In genomic region chr1:53889304-53890298, GRCh38 we compare ENCODE assay signal across 8 cellular contexts. TPM values are rescaled to one million over a fixed set of nuclear protein-coding genes. Genes with fewer than 3 reads are reported as not detected.
DNase-seq lines count a peak whose midpoint lies in the region; ATAC-seq, FAIRE-seq and TF ChIP-seq lines count a peak whose summit lies in the region.

Gene YIPF1 (minus strand): TSS chr1:53889797. CDS start chr1:53888937, 860 bp downstream.

- H3K56ac ChIP-seq in H9 (ENCODE audit: insufficient read length, low read depth, low read length): no peak within 1 kb of the TSS

- no peak within 1 kb of the TSS for H3T11ph ChIP-seq in H9 (ENCODE audit: low read length)

- H3K79me2 ChIP-seq in H9 (ENCODE audit: insufficient read depth, low read length): no peaks in the 10 kb centered on the region
- H3K79me2 ChIP-seq in neural progenitor cell (ENCODE audit: low read depth): peaks cover 3% of the 10 kb centered on the region

- H3K79me1 ChIP-seq in H9 (ENCODE audit: insufficient read depth, low read depth, low read length, poor library complexity, severe bottlenecking): no peaks in the 10 kb centered on the region

- no peak within 1 kb of the TSS for H3K23ac ChIP-seq in H9 (ENCODE audit: insufficient read length, low read depth, low read length)

- H3K36me3 ChIP-seq in MG63: no peaks in the 10 kb centered on the region; the same call in 1 of the 2 replicates
- peaks cover 9% of the 10 kb centered on the region; the same call in 1 of the 2 replicates for H3K36me3 ChIP-seq in SJSA1
- peaks cover 5% of the 10 kb centered on the region for H3K36me3 ChIP-seq in neural progenitor cell
- peaks cover 3 to 7% of the 10 kb centered on the region in 2 donors for H3K36me3 ChIP-seq in stomach smooth muscle (ENCODE audit: control insufficient read depth in 2 of 2, insufficient read depth in 2 of 2, low read length in 2 of 2)

- H3K4me3 ChIP-seq in MG63 (peak within 1 kb of the TSS; percentile 90), SJSA1 (peak within 1 kb of the TSS; percentile 69), neural progenitor cell (peak within 1 kb of the TSS; percentile 84), stomach smooth muscle (ENCODE audit: low read length in 2 of 2) (peak within 1 kb of the TSS; percentile 85 to 98)

- ATAC-seq in foreskin keratinocyte: peak; percentile 95

- H2BK15ac ChIP-seq in H9 (ENCODE audit: low read depth, low read length): no peak within 1 kb of the TSS

- H3K27ac Mint-ChIP-seq in H9 (peak within 1 kb of the TSS; percentile 56 to 87 (median 75); a peak in 6 of 7 replicates), neural progenitor cell (peak within 1 kb of the TSS; percentile 88)

- H3K14ac ChIP-seq in H9 (ENCODE audit: insufficient read depth, low read length): peak within 1 kb of the TSS; percentile 33

- no peak within 1 kb of the TSS for H4K91ac ChIP-seq in H9 (ENCODE audit: insufficient read length, low read depth, low read length)

- H3F3A ChIP-seq in neural progenitor cell (ENCODE audit: low read depth): peaks cover 4% of the 10 kb centered on the region

- H4K5ac ChIP-seq in H9 (ENCODE audit: insufficient read length, low read depth, low read length): no peak within 1 kb of the TSS

- H3K27me3 ChIP-seq in H9 (ENCODE audit: insufficient read depth, low read length) (no peaks in the 10 kb centered on the region), MG63 (no peaks in the 10 kb centered on the region), SJSA1 (replicated peaks) (no peaks in the 10 kb centered on the region), foreskin keratinocyte (no peaks in the 10 kb centered on the region), neural progenitor cell (no peaks in the 10 kb centered on the region), stomach smooth muscle (ENCODE audit: control insufficient read depth in 1 of 2, insufficient read depth in 2 of 2, low read length in 2 of 2) (no peaks in the 10 kb centered on the region)

- H3K4me2 ChIP-seq in H9 (ENCODE audit: insufficient read depth, insufficient read length, low read length) (peak within 1 kb of the TSS; percentile 74), neural progenitor cell (peak within 1 kb of the TSS; percentile 70)

- H3K9ac ChIP-seq in H9 (ENCODE audit: extremely low read depth, insufficient read length, low read length): peak within 1 kb of the TSS; percentile 45
- H3K9ac ChIP-seq in neural progenitor cell: peak within 1 kb of the TSS; percentile 45
- H3K9ac ChIP-seq in stomach smooth muscle (ENCODE audit: low read length in 2 of 2): peak within 1 kb of the TSS; percentile 85 to 92

- H3K4me3 Mint-ChIP-seq in H9 (peak within 1 kb of the TSS; percentile 93 to 95), neural progenitor cell (peak within 1 kb of the TSS; percentile 98)

- H3K4me1 Mint-ChIP-seq in H9 (peaks cover 12 to 19% of the 10 kb centered on the region in 2 experiments), neural progenitor cell (peaks cover 15% of the 10 kb centered on the region)

- peak; percentile 13 for FAIRE-seq in G401.6 (lab: Jason Lieb, UNC)

- H2AFZ ChIP-seq in H9 (ENCODE audit: low read length) (peak within 1 kb of the TSS; percentile 43), neural progenitor cell (replicated peaks) (peak within 1 kb of the TSS; percentile 92)

- TF ChIP-seq CTCF in H9 (conservative IDR thresholded peaks at IDR 0.05) (no peak), foreskin keratinocyte (conservative IDR thresholded peaks at IDR 0.05) (peak; percentile 3), neural progenitor cell (IDR thresholded peaks at IDR 0.05) (no peak)

- no peak within 1 kb of the TSS for H4K8ac ChIP-seq in H9 (replicated peaks; ENCODE audit: insufficient read length, low read depth, low read length)

- H4K20me1 ChIP-seq in H9 (ENCODE audit: control insufficient read depth, insufficient read depth, insufficient read length) (no peaks in the 10 kb centered on the region), neural progenitor cell (ENCODE audit: low read depth) (no peaks in the 10 kb centered on the region)

- no peak within 1 kb of the TSS for H3K27ac ChIP-seq in H9 (ENCODE audit: insufficient read length, low read depth, low read length)
- no peak within 1 kb of the TSS; the same call in 1 of the 2 replicates for H3K27ac ChIP-seq in SJSA1
- H3K27ac ChIP-seq in foreskin keratinocyte: peak within 1 kb of the TSS; percentile 74
- H3K27ac ChIP-seq in neural progenitor cell: no peak within 1 kb of the TSS
- H3K27ac ChIP-seq in stomach smooth muscle (ENCODE audit: low read length): peak within 1 kb of the TSS; percentile 60

- no peaks in the 10 kb centered on the region for H3K23me2 ChIP-seq in H9 (ENCODE audit: insufficient read length, low read depth, low read length, poor library complexity, severe bottlenecking)

- no peak within 1 kb of the TSS for H3K4ac ChIP-seq in H9 (ENCODE audit: low read depth, low read length)

- no peak within 1 kb of the TSS for H2BK12ac ChIP-seq in H9 (ENCODE audit: insufficient read length, low read depth, low read length)

- DNase-seq in H9 (peak; percentile 93), MG63 (peak; percentile 90), SJSA1 (ENCODE audit: low read depth in 1 of 2, low spot score in 2 of 2) (peak; percentile 81 to 87), foreskin keratinocyte (peak; percentile 75 to 88), neural progenitor cell (ENCODE audit: low spot score) (peak; percentile 95)
- peak; percentile 50 to 82 (median 65) for DNase-seq in activated naive CD4-positive, alpha-beta T cell (lab: John Stamatoyannopoulos, UW)

- WGBS in H9 (ENCODE audit: extremely low coverage, insufficient read length, low lambda C conversion rate): no CpG with 5 or more reads among the region's 62 CpGs

- H3K9me3 ChIP-seq in H9 (ENCODE audit: control insufficient read depth, low read depth, low read length) (no peaks in the 10 kb centered on the region), MG63 (no peaks in the 10 kb centered on the region), SJSA1 (replicated peaks) (no peaks in the 10 kb centered on the region), neural progenitor cell (ENCODE audit: low read depth) (no peaks in the 10 kb centered on the region), stomach smooth muscle (ENCODE audit: control insufficient read depth in 2 of 2, low read length in 2 of 2) (no peaks in the 10 kb centered on the region)

- H3K9me3 Mint-ChIP-seq in H9 (no peaks in the 10 kb centered on the region), neural progenitor cell (no peaks in the 10 kb centered on the region)

- H3K36me3 Mint-ChIP-seq in H9 (ENCODE audit: insufficient read depth in 1 of 3, low read depth in 3 of 3) (peaks cover 0 to 16% (median 4%) of the 10 kb centered on the region in 3 experiments; a peak in 3 of 7 replicates), neural progenitor cell (no peaks in the 10 kb centered on the region)

- no peaks in the 10 kb centered on the region; the same call in 1 of the 2 replicates for H3K4me1 ChIP-seq in H9 (ENCODE audit: insufficient read depth, low read length)
- peaks cover 8% of the 10 kb centered on the region for H3K4me1 ChIP-seq in SJSA1 (replicated peaks)
- peaks cover 6% of the 10 kb centered on the region for H3K4me1 ChIP-seq in foreskin keratinocyte
- peaks cover 4% of the 10 kb centered on the region for H3K4me1 ChIP-seq in neural progenitor cell
- H3K4me1 ChIP-seq in stomach smooth muscle (ENCODE audit: control insufficient read depth, insufficient read depth, low read length): peaks cover 14% of the 10 kb centered on the region

- no peak within 1 kb of the TSS for H2BK20ac ChIP-seq in H9 (ENCODE audit: low read depth, low read length, poor library complexity, severe bottlenecking)

- H3K18ac ChIP-seq in H9 (ENCODE audit: insufficient read length, low read depth, low read length): peak within 1 kb of the TSS; percentile 2

- H2AK5ac ChIP-seq in H9 (ENCODE audit: insufficient read length, low read length): no peak within 1 kb of the TSS

- no peak within 1 kb of the TSS for H2BK5ac ChIP-seq in H9 (ENCODE audit: insufficient read length, low read length)

- H2BK120ac ChIP-seq in H9 (ENCODE audit: low read depth, low read length, poor library complexity, severe bottlenecking): no peak within 1 kb of the TSS

- H3K27me3 Mint-ChIP-seq in H9 (ENCODE audit: low read depth): peaks cover 3% of the 10 kb centered on the region
- peaks cover 3% of the 10 kb centered on the region for H3K27me3 Mint-ChIP-seq in neural progenitor cell (ENCODE audit: insufficient read depth, low read depth)

RNA-seq across cellular contexts. Expression of gene YIPF1, which starts in this region (rescaled TPM):
- 29.1 and 33.1 TPM in 2 replicates for total RNA-seq in H9 (2021)
- 15.2 and 20.3 TPM in 2 replicates for total RNA-seq in MG63 (2014; rRNA removed; shearing (Covaris generic); ENCODE audit: low replicate concordance)
- 21.7 and 28.4 TPM in 2 replicates for total RNA-seq in SJSA1 (2014; rRNA removed; shearing (Covaris generic))
- total RNA-seq in foreskin keratinocyte: 21.8 and 25.7 TPM in 2 replicates
- 22.2 and 22.6 TPM in 2 replicates for polyA plus RNA-seq in foreskin keratinocyte
- total RNA-seq in neural progenitor cell (ENCODE audit: low replicate concordance): 35.7 and 41.2 TPM in 2 replicates

Comparison
In these comparisons a context has a peak if more than half of its experiments do, and no peak if none do; other contexts are left out.
1. H3K27ac ChIP-seq: peak in foreskin keratinocyte (single experiment) and stomach smooth muscle (single experiment); none in H9 (single experiment), SJSA1 (single experiment) and neural progenitor cell (single experiment).
2. Peak in every context shown above with its lines, with median percentiles within 50 percentile points of each other: DNase-seq, H3K9ac ChIP-seq and H3K4me3 ChIP-seq.